Comparison of ENCODE assay signal across 1 cellular context in genomic region chr18:9918016-9918680, GRCh38.
A peak's percentile ranks its signal among the peaks of the same experiment; 100 is the strongest.
TF ChIP-seq lines count a peak whose summit lies in the region.

No MANE protein-coding gene starts in this region.

TF ChIP-seq in HepG2, 621 proteins besides CTCF, POLR2A, EP300 and RAD21:
- peak; percentile 40; the same call in 1 of the 2 replicates for TF ChIP-seq SOX5 (CRISPR knock-in tag; IDR thresholded peaks at IDR 0.05; ENCODE audit: borderline replicate concordance)
- TF ChIP-seq PRMT3 (CRISPR knock-in tag; IDR thresholded peaks at IDR 0.05; ENCODE audit: borderline replicate concordance, low read depth), result no peak
- TF ChIP-seq SAP130 (CRISPR knock-in tag; IDR thresholded peaks at IDR 0.05; ENCODE audit: low read depth), result peak; percentile 33; the same call in 1 of the 2 replicates
- peak; percentile 96 to 97 for TF ChIP-seq MAFK (conservative IDR thresholded peaks at IDR 0.05 in 1 of 2, IDR thresholded peaks at IDR 0.05 in 1 of 2; ENCODE audit: low read length in 2 of 2)
- peak; percentile 96 for TF ChIP-seq MAFF (IDR thresholded peaks at IDR 0.05; ENCODE audit: low read depth, low read length)
